Comparison of ENCODE assay signal across 1 cellular context in the genomic region with DNA sequence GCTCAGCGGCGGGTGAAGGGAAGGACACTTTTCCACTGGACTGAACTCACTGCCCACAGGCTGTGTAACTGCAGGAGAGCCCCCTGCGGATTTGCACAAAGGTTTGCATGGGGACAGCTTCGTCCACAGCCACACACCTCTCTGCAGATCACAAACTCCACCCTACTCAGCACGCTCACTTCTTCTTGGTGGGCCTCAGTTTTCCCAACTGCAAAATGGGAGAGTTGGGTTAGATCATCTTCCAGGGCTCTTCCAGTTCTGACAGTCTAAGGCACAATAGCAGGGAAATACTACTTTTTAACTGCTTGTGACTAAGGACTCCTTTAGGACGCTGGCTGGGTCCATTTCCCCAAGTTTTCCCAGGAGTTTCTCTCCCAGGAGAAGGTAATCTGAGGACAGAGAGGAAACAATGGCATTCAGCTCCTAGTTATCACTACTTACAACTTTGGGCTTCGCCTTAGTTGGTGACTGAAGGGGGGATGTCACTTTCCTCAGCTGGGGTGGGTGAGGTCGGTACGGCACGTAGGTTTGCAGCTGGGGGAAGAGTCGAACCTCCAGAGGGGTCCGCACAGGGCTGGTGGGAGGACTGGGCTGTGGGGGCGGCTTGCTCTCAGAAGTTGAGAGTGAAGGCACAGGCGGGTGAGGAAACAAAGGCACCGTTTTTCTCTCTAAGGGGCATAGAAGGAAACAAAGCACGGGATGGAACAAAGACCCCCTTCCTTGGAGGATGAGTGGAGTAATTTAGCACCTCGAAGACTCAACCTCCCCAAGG.
TF ChIP-seq lines count a peak whose summit lies in the region.

No MANE protein-coding gene starts in this region.

TF ChIP-seq in H1, 55 proteins besides CTCF, POLR2A, EP300 and RAD21:
- TF ChIP-seq KDM1A (IDR thresholded peaks at IDR 0.05; ENCODE audit: borderline replicate concordance, low read length) (peak; percentile 77; the same call in 1 of the 2 replicates), SIX5 (IDR thresholded peaks at IDR 0.05; ENCODE audit: low read depth, low read length) (no peak)
